Comparison of ENCODE assay signal across 12 cellular contexts in the genomic region with DNA sequence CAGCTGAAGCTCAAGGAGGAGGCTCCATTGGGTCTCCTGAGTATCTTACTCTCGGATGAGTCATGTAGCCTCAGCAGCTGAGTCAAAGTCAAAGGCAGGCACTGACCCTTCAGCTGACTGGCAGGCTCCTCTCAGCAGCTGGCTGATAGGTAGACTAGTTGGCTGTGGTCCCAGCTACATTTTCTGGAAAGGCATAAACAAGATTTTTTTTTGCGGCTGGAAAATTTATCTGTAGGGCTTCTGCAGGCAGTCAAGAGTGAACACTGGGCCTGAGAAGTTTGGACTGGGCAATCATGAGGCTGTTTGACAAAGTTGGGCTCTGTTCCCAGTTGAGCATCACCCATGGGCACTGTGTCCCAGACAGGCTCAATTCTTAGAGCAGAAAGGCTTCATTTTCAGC.
DNase-seq lines count a peak whose midpoint lies in the region; ATAC-seq and TF ChIP-seq lines count a peak whose summit lies in the region.
"Had no signal": no experiment of that assay in that cellular context is flagged by ENCODE, and none has a peak within 500 bp of the region (broad histone marks: within the 10 kb centered on the region; RNA-seq: fewer than 3 reads in every experiment).

No MANE protein-coding gene starts in this region.

- no peaks in the 10 kb centered on the region for H3K9me2 ChIP-seq in GM23338 (ENCODE audit: insufficient read depth)

- peak; percentile 33; the same call in 1 of the 3 replicates for ATAC-seq in RWPE2 (ENCODE audit: low read depth)
- ATAC-seq in naive thymus-derived CD4-positive, alpha-beta T cell, result no peak
- no peak for ATAC-seq in GM23338
- ATAC-seq: activated naive CD4-positive, alpha-beta T cell treated with anti-CD3 and anti-CD28 coated beads, Interleukin-2, amount 50 U/mL, for 72 hours; naive thymus-derived CD8-positive, alpha-beta T cell had no signal

- H3K36me3 ChIP-seq in left ventricle myocardium inferior (no peaks in the 10 kb centered on the region), RWPE2 (ENCODE audit: low read depth) (no peaks in the 10 kb centered on the region), testis (ENCODE audit: low read depth, missing control alignments) (no peaks in the 10 kb centered on the region), GM23338 (ENCODE audit: insufficient read depth) (peaks cover 3% of the 10 kb centered on the region; the same call in 1 of the 2 replicates)
- H3K36me3 ChIP-seq in naive thymus-derived CD4-positive, alpha-beta T cell (ENCODE audit: control insufficient read depth in 2 of 3, insufficient read depth in 3 of 3, low read length in 3 of 3), result no peaks in the 10 kb centered on the region
- H3K36me3 ChIP-seq: HAP-1 had no signal

- POLR2A ChIA-PET in naive thymus-derived CD4-positive, alpha-beta T cell (lab: Charles Lee), result no interaction called here

- intact Hi-C loops in cardiac septum (cut with DNase I), result no loop called here
- intact Hi-C loops in left ventricle myocardium inferior (cut with micrococcal nuclease), result no loop called here
- intact Hi-C loops in testis (cut with DNase I; ENCODE audit: low total_unique reads), result no loop called here
- intact Hi-C loops in naive thymus-derived CD4-positive, alpha-beta T cell (cut with micrococcal nuclease), result no loop called here

- no peak overlapping the region for H3K4me2 ChIP-seq in GM23338

- peaks cover 0 to 10% (median 2%) of the 10 kb centered on the region in 11 donors for H3K9me3 Mint-ChIP-seq in naive thymus-derived CD4-positive, alpha-beta T cell
- H3K9me3 Mint-ChIP-seq in GM23338, result peaks cover 73% of the 10 kb centered on the region

- TF ChIP-seq CTCF in left ventricle myocardium inferior (IDR thresholded peaks at IDR 0.05; ENCODE audit: borderline replicate concordance) (no peak), RWPE2 (IDR thresholded peaks at IDR 0.05; ENCODE audit: poor library complexity, severe bottlenecking) (no peak), testis (IDR thresholded peaks at IDR 0.05) (no peak), GM23338 (conservative IDR thresholded peaks at IDR 0.05; ENCODE audit: low read depth in 2 of 2) (no peak)

- H3K27me3 ChIP-seq in left ventricle myocardium inferior (ENCODE audit: low read depth) (no peaks in the 10 kb centered on the region), RWPE2 (ENCODE audit: insufficient read depth, poor library complexity, severe bottlenecking) (no peaks in the 10 kb centered on the region), testis (no peaks in the 10 kb centered on the region), GM23338 (ENCODE audit: insufficient read depth) (no peaks in the 10 kb centered on the region)
- H3K27me3 ChIP-seq in naive thymus-derived CD4-positive, alpha-beta T cell (ENCODE audit: control insufficient read depth in 2 of 2, insufficient read depth in 2 of 2, low read length in 2 of 2), result no peaks in the 10 kb centered on the region

- peaks cover 5% of the 10 kb centered on the region for H3K9me3 ChIP-seq in left ventricle myocardium inferior (replicated peaks)
- no peaks in the 10 kb centered on the region for H3K9me3 ChIP-seq in RWPE2 (ENCODE audit: severe bottlenecking)
- no peaks in the 10 kb centered on the region for H3K9me3 ChIP-seq in testis
- H3K9me3 ChIP-seq in naive thymus-derived CD4-positive, alpha-beta T cell (ENCODE audit: control insufficient read depth in 2 of 3, low read length in 3 of 3), result no peaks in the 10 kb centered on the region
- H3K9me3 ChIP-seq: HAP-1 had no signal

- H3K36me3 Mint-ChIP-seq in naive thymus-derived CD4-positive, alpha-beta T cell, result peaks cover 0 to 5% (median 0%) of the 10 kb centered on the region in 5 donors
- H3K36me3 Mint-ChIP-seq in GM23338 (ENCODE audit: low read depth), result peaks cover 10% of the 10 kb centered on the region; the same call in 2 of the 3 replicates
- H3K36me3 Mint-ChIP-seq: activated naive CD4-positive, alpha-beta T cell treated with anti-CD3 and anti-CD28 coated beads, Interleukin-2, amount 50 U/mL, for 72 hours; naive thymus-derived CD8-positive, alpha-beta T cell had no signal

- no peak for TF ChIP-seq POLR2A in testis (IDR thresholded peaks at IDR 0.05)

- H3K27ac ChIP-seq in left ventricle myocardium inferior (replicated peaks) (no peak overlapping the region), RWPE2 (ENCODE audit: poor library complexity, severe bottlenecking) (no peak overlapping the region), testis (no peak overlapping the region), GM23338 (ENCODE audit: low read depth) (no peak overlapping the region)
- H3K27ac ChIP-seq in naive thymus-derived CD4-positive, alpha-beta T cell (ENCODE audit: low read depth, low read length), result no peak overlapping the region

- H3K4me1 Mint-ChIP-seq in naive thymus-derived CD4-positive, alpha-beta T cell, result no peaks in the 10 kb centered on the region
- no peaks in the 10 kb centered on the region for H3K4me1 Mint-ChIP-seq in GM23338
- H3K4me1 Mint-ChIP-seq: naive thymus-derived CD8-positive, alpha-beta T cell had no signal

- CTCF ChIA-PET in naive thymus-derived CD4-positive, alpha-beta T cell (lab: Charles Lee), result no interaction called here

- no peaks in the 10 kb centered on the region for H4K20me1 ChIP-seq in GM23338 (replicated peaks; ENCODE audit: insufficient read depth)

- no peaks in the 10 kb centered on the region for H3F3A ChIP-seq in GM23338 (replicated peaks; ENCODE audit: low read depth)

- WGBS in testis, 2 donors, result 60 to 76% methylated on average over 2 of the region's 2 CpGs

- no peak overlapping the region for H3K27ac Mint-ChIP-seq in naive thymus-derived CD4-positive, alpha-beta T cell
- H3K27ac Mint-ChIP-seq in GM23338, result no peak overlapping the region
- H3K27ac Mint-ChIP-seq: activated naive CD4-positive, alpha-beta T cell treated with anti-CD3 and anti-CD28 coated beads, Interleukin-2, amount 50 U/mL, for 72 hours; naive thymus-derived CD8-positive, alpha-beta T cell had no signal

- no peak overlapping the region for H3K4me3 Mint-ChIP-seq in naive thymus-derived CD4-positive, alpha-beta T cell
- H3K4me3 Mint-ChIP-seq in GM23338, result no peak overlapping the region
- H3K4me3 Mint-ChIP-seq: naive thymus-derived CD8-positive, alpha-beta T cell had no signal

- no peak overlapping the region for H2AFZ ChIP-seq in GM23338

- H3K27me3 Mint-ChIP-seq in naive thymus-derived CD4-positive, alpha-beta T cell, result peaks cover 0 to 9% (median 0%) of the 10 kb centered on the region in 5 donors
- H3K27me3 Mint-ChIP-seq in GM23338 (ENCODE audit: insufficient read depth, low read depth, poor library complexity), result no peaks in the 10 kb centered on the region

- H3K4me1 ChIP-seq in left ventricle myocardium inferior (no peaks in the 10 kb centered on the region), RWPE2 (ENCODE audit: insufficient read depth, poor library complexity, severe bottlenecking) (no peaks in the 10 kb centered on the region), testis (no peaks in the 10 kb centered on the region), GM23338 (ENCODE audit: insufficient read depth) (no peaks in the 10 kb centered on the region)
- no peaks in the 10 kb centered on the region for H3K4me1 ChIP-seq in naive thymus-derived CD4-positive, alpha-beta T cell (ENCODE audit: control insufficient read depth in 2 of 2, insufficient read depth in 2 of 2, low read length in 2 of 2)
- H3K4me1 ChIP-seq: HAP-1 had no signal

- peak; percentile 81 for DNase-seq in cardiac septum (ENCODE audit: low spot score)
- no peak for DNase-seq in left ventricle myocardium inferior
- DNase-seq in RWPE2 (ENCODE audit: low spot score), result no peak
- peak in 38 of 51 donors; percentile 1 to 76 (median 28) for DNase-seq in hypothalamus (lab: John Stamatoyannopoulos, UW)
- peak; percentile 25 for DNase-seq in testis
- DNase-seq in naive thymus-derived CD4-positive, alpha-beta T cell, result no peak
- DNase-seq in GM23338 (ENCODE audit: low spot score), result no peak
- DNase-seq in mesenteric fat pad (ENCODE audit: low spot score), result no peak
- DNase-seq: naive thymus-derived CD8-positive, alpha-beta T cell; stimulated activated naive CD4-positive, alpha-beta T cell had no signal

- no peaks in the 10 kb centered on the region for H3K79me2 ChIP-seq in GM23338 (replicated peaks; ENCODE audit: insufficient read depth)

- no peak overlapping the region for H3K4me3 ChIP-seq in left ventricle myocardium inferior
- H3K4me3 ChIP-seq in RWPE2 (ENCODE audit: severe bottlenecking), result no peak overlapping the region
- H3K4me3 ChIP-seq in testis, result no peak overlapping the region
- H3K4me3 ChIP-seq in naive thymus-derived CD4-positive, alpha-beta T cell (ENCODE audit: low read length), result no peak overlapping the region
- H3K4me3 ChIP-seq in GM23338, result no peak overlapping the region
- H3K4me3 ChIP-seq: HAP-1 had no signal

TF ChIP-seq in GM23338, 12 proteins besides CTCF, POLR2A, EP300 and RAD21 (continues in another document):
- TF ChIP-seq ZNF331 (CRISPR knock-in tag; IDR thresholded peaks at IDR 0.05; ENCODE audit: low read depth), result no peak
- no peak for TF ChIP-seq ZNF114 (CRISPR knock-in tag; IDR thresholded peaks at IDR 0.05)
- no peak for TF ChIP-seq CREB1 (CRISPR knock-in tag; IDR thresholded peaks at IDR 0.05; ENCODE audit: low read depth)
- TF ChIP-seq EZH2 (IDR thresholded peaks at IDR 0.05; ENCODE audit: low read depth, unreplicated experiment), result no peak
- no peak for TF ChIP-seq JUNB (IDR thresholded peaks at IDR 0.05; ENCODE audit: unreplicated experiment)
- TF ChIP-seq, protein P1, sequence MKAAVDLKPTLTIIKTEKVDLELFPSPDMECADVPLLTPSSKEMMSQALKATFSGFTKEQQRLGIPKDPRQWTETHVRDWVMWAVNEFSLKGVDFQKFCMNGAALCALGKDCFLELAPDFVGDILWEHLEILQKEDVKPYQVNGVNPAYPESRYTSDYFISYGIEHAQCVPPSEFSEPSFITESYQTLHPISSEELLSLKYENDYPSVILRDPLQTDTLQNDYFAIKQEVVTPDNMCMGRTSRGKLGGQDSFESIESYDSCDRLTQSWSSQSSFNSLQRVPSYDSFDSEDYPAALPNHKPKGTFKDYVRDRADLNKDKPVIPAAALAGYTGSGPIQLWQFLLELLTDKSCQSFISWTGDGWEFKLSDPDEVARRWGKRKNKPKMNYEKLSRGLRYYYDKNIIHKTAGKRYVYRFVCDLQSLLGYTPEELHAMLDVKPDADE (IDR thresholded peaks at IDR 0.05), result no peak
- TF ChIP-seq NANOG (IDR thresholded peaks at IDR 0.05; ENCODE audit: borderline replicate concordance), result no peak
- no peak for TF ChIP-seq STAT1 (IDR thresholded peaks at IDR 0.05; ENCODE audit: unreplicated experiment)

Comparison
In these comparisons a context has a peak if more than half of its experiments do, and no peak if none do; other contexts are left out.
1. DNase-seq: peak in cardiac septum (single experiment), hypothalamus (38 of 51) and testis (single experiment); none in left ventricle myocardium inferior (single experiment), RWPE2 (single experiment), naive thymus-derived CD4-positive, alpha-beta T cell (0 of 9), GM23338 (single experiment) and mesenteric fat pad (single experiment).